Comparison of ENCODE assay signal across 21 cellular contexts in genomic region chr19:34067861-34068271, GRCh38.
DNase-seq lines count a peak whose midpoint lies in the region; ATAC-seq and TF ChIP-seq lines count a peak whose summit lies in the region.
"Had no signal": no experiment of that assay in that cellular context is flagged by ENCODE, and none has a peak within 500 bp of the region (broad histone marks: within the 10 kb centered on the region; RNA-seq: fewer than 3 reads in every experiment).

No MANE protein-coding gene starts in this region.

- intact Hi-C loops in HCT116 (cut with micrococcal nuclease): no loop called here

- H3K27me3 ChIP-seq in HCT116 (ENCODE audit: insufficient read depth, low read length): no peaks in the 10 kb centered on the region

- TF ChIP-seq POLR2A in HCT116 (IDR thresholded peaks at IDR 0.05; ENCODE audit: borderline replicate concordance, extremely low read depth, insufficient read depth, insufficient read length): no peak

- peak overlapping the region; percentile 77 for H3K4me2 ChIP-seq in HCT116 (ENCODE audit: low read length)

- H3K36me3 ChIP-seq in HCT116 (ENCODE audit: control insufficient read depth in 1 of 2, insufficient read depth in 2 of 2, low read length in 2 of 2): no peaks in the 10 kb centered on the region
- H3K36me3 ChIP-seq: heart left ventricle, thoracic aorta had no signal

- peak; percentile 65 for DNase-seq in ACHN
- peak; percentile 54 for DNase-seq in HCT116 (ENCODE audit: low read depth, low spot score)
- DNase-seq in RWPE1 (ENCODE audit: low spot score): peak; percentile 55
- DNase-seq in kidney tubule cell (ENCODE audit: low spot score): peak; percentile 59
- no peak for DNase-seq in activated effector memory CD4-positive, alpha-beta T cell treated with Interleukin-2 at 50 U/mL for 16 hours
- no peak for DNase-seq in DMS 273 treated with DMSO at 0.1 percent for 48 hours (lab: John Stamatoyannopoulos, UW)
- DNase-seq in NCI-H2107 treated with DMSO at 0.1 percent for 48 hours (lab: John Stamatoyannopoulos, UW; ENCODE audit: unreplicated experiment): no peak
- DNase-seq: activated CD4-positive, alpha-beta T cell treated with anti-CD3 and anti-CD28 coated beads for 4 hours; activated CD8-positive, alpha-beta memory T cell treated with anti-CD3 and anti-CD28 coated beads, Interleukin-2, amount 50 U/mL, for 4 hours; activated gamma-delta T cell treated with Interleukin-2 at 50 U/mL for 16 hours; amniotic stem cell; CD8-positive, alpha-beta T cell; DMS79 treated with DMSO at 0.1 percent for 48 hours; heart left ventricle; islet precursor cell; Kasumi-1; NCI-H1417 treated with DMSO at 0.1 percent for 48 hours; psoas muscle had no signal

- TF ChIP-seq CTCF in HCT116 (IDR thresholded peaks at IDR 0.05 in 2 of 3, conservative IDR thresholded peaks at IDR 0.05 in 1 of 3; ENCODE audit: borderline replicate concordance in 1 of 3, insufficient read depth in 1 of 3, low read depth in 2 of 3, low read length in 2 of 3) (no peak), RWPE1 (conservative IDR thresholded peaks at IDR 0.05; ENCODE audit: low read depth) (no peak)

- H3K9me3 ChIP-seq in HCT116 (ENCODE audit: control insufficient read depth in 1 of 2, insufficient read depth in 1 of 2, low read depth in 1 of 2, low read length in 2 of 2): no peaks in the 10 kb centered on the region
- H3K9me3 ChIP-seq: heart left ventricle, psoas muscle, thoracic aorta had no signal

- H3K9me2 ChIP-seq in HCT116 (ENCODE audit: insufficient read depth): no peaks in the 10 kb centered on the region

- H3K79me2 ChIP-seq in HCT116 (ENCODE audit: insufficient read depth, low read length): no peaks in the 10 kb centered on the region

- RAD21 ChIA-PET in HCT116 (lab: Charles Lee; ENCODE audit: low non-redundant PET in 1 of 2, low total read pairs in 2 of 2, uncharacterized antibody in 2 of 2, unreplicated experiment in 2 of 2): no interaction called here

- H3K9ac ChIP-seq in HCT116 (ENCODE audit: low read length): peak overlapping the region; percentile 13; the same call in 1 of the 2 replicates

- no peaks in the 10 kb centered on the region for H4K20me1 ChIP-seq in HCT116 (ENCODE audit: insufficient read depth)

- H3K4me1 ChIP-seq in HCT116 (ENCODE audit: control insufficient read depth in 1 of 2, insufficient read depth in 2 of 2, low read length in 2 of 2): peaks cover 22 to 28% of the 10 kb centered on the region in 2 experiments
- H3K4me1 ChIP-seq: heart left ventricle, psoas muscle had no signal

- BruUV-seq in HCT116 (replicated peaks; lab: Mats Ljungman, UMichigan): no TSS peak

- H2AFZ ChIP-seq in HCT116 (ENCODE audit: low read depth, low read length, poor library complexity, severe bottlenecking): peak overlapping the region; percentile 24

- POLR2A ChIA-PET in HCT116 (lab: Charles Lee): no interaction called here
- POLR2A ChIA-PET in RWPE1 (lab: Yijun Ruan, JAX; ENCODE audit: low non-redundant PET): no interaction called here

- ATAC-seq in HCT116 (peak; percentile 81), GM18909 (IDR thresholded peaks at IDR 0.05; ENCODE audit: poor library complexity, unreplicated experiment) (no peak)
- ATAC-seq: CD8-positive, alpha-beta T cell; heart left ventricle; psoas muscle; SK-N-SH treated with all-trans-retinoic acid at 6 μM for 48 hours had no signal

- in situ Hi-C loops in ACHN (cut with HindIII; ENCODE audit: low pct_ligation_motif_present, low pct_unique_long_range_greater_than_20kb, low sequenced_read_pairs): no loop called here

- H3K27ac ChIP-seq in HCT116 (ENCODE audit: low read depth, low read length): peak overlapping the region; percentile 58; the same call in 1 of the 2 replicates
- no peak overlapping the region for H3K27ac ChIP-seq in RWPE1
- H3K27ac ChIP-seq: heart left ventricle, psoas muscle, thoracic aorta had no signal

- peak overlapping the region; percentile 13 to 45; a peak in 3 of 4 replicates for H3K4me3 ChIP-seq in HCT116 (replicated peaks in 1 of 2; ENCODE audit: low read depth in 1 of 2, low read length in 2 of 2)
- H3K4me3 ChIP-seq: heart left ventricle, psoas muscle, thoracic aorta had no signal

- no peak for TF ChIP-seq RAD21 in HCT116 (IDR thresholded peaks at IDR 0.05; ENCODE audit: low read depth)

- CTCF ChIA-PET in HCT116 (lab: Charles Lee): no interaction called here
- CTCF ChIA-PET in RWPE1 (lab: Yijun Ruan, JAX): no interaction called here

TF ChIP-seq in HCT116, 20 proteins besides CTCF, POLR2A, EP300 and RAD21:
- TF ChIP-seq EGR1 (IDR thresholded peaks at IDR 0.05; ENCODE audit: low read depth) (no peak), SRF (IDR thresholded peaks at IDR 0.05; ENCODE audit: low read depth) (no peak), FOSL1 (IDR thresholded peaks at IDR 0.05; ENCODE audit: low read depth) (peak; percentile 31; the same call in 1 of the 2 replicates), TCF7L2 (IDR thresholded peaks at IDR 0.05; ENCODE audit: borderline replicate concordance, extremely low read depth, insufficient read depth, insufficient read length) (no peak), REST (IDR thresholded peaks at IDR 0.05; ENCODE audit: low read depth) (no peak), SP1 (IDR thresholded peaks at IDR 0.05; ENCODE audit: low read depth) (peak; percentile 37), ZFX (IDR thresholded peaks at IDR 0.05) (no peak), ELF1 (IDR thresholded peaks at IDR 0.05; ENCODE audit: borderline replicate concordance, low read depth) (no peak), SIN3A (IDR thresholded peaks at IDR 0.05; ENCODE audit: low read depth) (0 out of 2 replicates have a peak, but pooled peaks have one; percentile 22), ATF3 (IDR thresholded peaks at IDR 0.05) (no peak), ZNF274 (IDR thresholded peaks at IDR 0.05; ENCODE audit: low read depth, low read length) (no peak), JUND (IDR thresholded peaks at IDR 0.05) (peak; percentile 28)

Comparison
In these comparisons a context has a peak if more than half of its experiments do, and no peak if none do; other contexts are left out.
1. DNase-seq: peak in ACHN (single experiment), HCT116 (single experiment), RWPE1 (single experiment) and kidney tubule cell (single experiment); none in activated effector memory CD4-positive, alpha-beta T cell treated with Interleukin-2 at 50 U/mL for 16 hours (single experiment), DMS 273 treated with DMSO at 0.1 percent for 48 hours (single experiment) and NCI-H2107 treated with DMSO at 0.1 percent for 48 hours (single experiment).